In genomic region chr7:32658034-32658944, GRCh38 we compare ENCODE assay signal across 12 cellular contexts.
DNase-seq lines count a peak whose midpoint lies in the region; ATAC-seq, FAIRE-seq and TF ChIP-seq lines count a peak whose summit lies in the region.
"Had no signal": no experiment of that assay in that cellular context is flagged by ENCODE, and none has a peak within 500 bp of the region (broad histone marks: within the 10 kb centered on the region; RNA-seq: fewer than 3 reads in every experiment).

No MANE protein-coding gene starts in this region.

- ATAC-seq in GM19467 (IDR thresholded peaks at IDR 0.05; ENCODE audit: unreplicated experiment): peak; percentile 63
- peak; percentile 85 for ATAC-seq in HG03354 (IDR thresholded peaks at IDR 0.05; ENCODE audit: poor library complexity, severe bottlenecking, unreplicated experiment)
- peak; percentile 78 for ATAC-seq in K562

- peak; percentile 47; the same call in 1 of the 2 replicates for TF ChIP-seq POLR2A in K562 (conservative IDR thresholded peaks at IDR 0.05)

- H3K4me1 ChIP-seq in K562 (replicated peaks in 1 of 2; ENCODE audit: control insufficient read depth in 2 of 2, insufficient read depth in 2 of 2, low read length in 2 of 2): peaks cover 4 to 35% of the 10 kb centered on the region in 2 experiments
- H3K4me1 ChIP-seq: adrenal gland had no signal

- H3K36me3 ChIP-seq in K562 (ENCODE audit: control insufficient read depth, insufficient read depth, low read length): no peaks in the 10 kb centered on the region
- H3K36me3 ChIP-seq: adrenal gland had no signal

- 30% methylated on average over 9 of the region's 9 CpGs for WGBS in K562 (ENCODE audit: insufficient coverage, low coverage, missing lambda C conversion rate)

- intact Hi-C loops in K562 (cut with micrococcal nuclease): no loop called here

- no peaks in the 10 kb centered on the region for H3K9me1 ChIP-seq in K562 (ENCODE audit: control insufficient read depth, insufficient read depth, low read length)

- H3K27ac ChIP-seq in K562 (ENCODE audit: extremely low read depth, low read depth, low read length): peak overlapping the region; percentile 47
- H3K27ac ChIP-seq: adrenal gland had no signal

- no TSS peak for BruUV-seq in K562 (replicated peaks; lab: Mats Ljungman, UMichigan)

- peak overlapping the region in 1 of 2 experiments; percentile 30; a peak in 1 of 4 replicates for H3K9ac ChIP-seq in K562 (ENCODE audit: insufficient read depth in 1 of 2, low read depth in 2 of 2, low read length in 2 of 2)

- DNase-seq in K562 (ENCODE audit: extremely low read depth in 1 of 4, low spot score in 3 of 4): peak; percentile 12 to 83 (median 32)
- DNase-seq in renal cortical epithelial cell (ENCODE audit: low read depth): peak; percentile 92
- no peak for DNase-seq in activated effector memory CD4-positive, alpha-beta T cell treated with Interleukin-2 at 50 U/mL for 16 hours
- no peak for DNase-seq in NCI-H748 (lab: John Stamatoyannopoulos, UW; ENCODE audit: unreplicated experiment)
- no peak for DNase-seq in medulla oblongata (ENCODE audit: extremely low spot score)
- DNase-seq: activated B cell treated with CpG ODN at 0.5 μM for 24 hours; adrenal gland; heart right ventricle; NCI-H526; stimulated activated CD8-positive, alpha-beta memory T cell treated with anti-CD3 and anti-CD28 coated beads, Interleukin-4, amount 100 ng/mL, for 48 hours had no signal

- H2AFZ ChIP-seq in K562 (ENCODE audit: low read depth, low read length): peak overlapping the region; percentile 67

- in situ Hi-C loops in K562 (cut with MboI): no loop called here

- H4K20me1 ChIP-seq in K562 (replicated peaks; ENCODE audit: control insufficient read depth, insufficient read depth, low read length): no peaks in the 10 kb centered on the region

- no peaks in the 10 kb centered on the region; the same call in 2 of the 3 replicates for H3K79me2 ChIP-seq in K562 (ENCODE audit: control insufficient read depth, insufficient read depth, low read length)

- no peaks in the 10 kb centered on the region for H3K9me3 ChIP-seq in K562 (replicated peaks; ENCODE audit: control insufficient read depth, insufficient read depth, low read depth, low read length)
- H3K9me3 ChIP-seq: adrenal gland, heart right ventricle had no signal

- TF ChIP-seq CTCF in K562 (IDR thresholded peaks at IDR 0.05 in 2 of 3, conservative IDR thresholded peaks at IDR 0.05 in 1 of 3; ENCODE audit: insufficient read depth in 2 of 3, low read depth in 1 of 3, low read length in 3 of 3): no peak

- TF ChIP-seq RAD21 in K562 (CRISPR knock-in tag; conservative IDR thresholded peaks at IDR 0.05 in 1 of 2, IDR thresholded peaks at IDR 0.05 in 1 of 2): peak in 1 of 2 experiments; percentile 11; a peak in 2 of 4 replicates

- no peak overlapping the region for H3K4me3 ChIP-seq in K562
- H3K4me3 ChIP-seq: adrenal gland, heart right ventricle had no signal

- no peaks in the 10 kb centered on the region for H3K27me3 ChIP-seq in K562 (ENCODE audit: control insufficient read depth in 2 of 2, insufficient read depth in 2 of 2, low read length in 2 of 2)
- H3K27me3 ChIP-seq: adrenal gland, heart right ventricle had no signal

- CTCF ChIA-PET in K562 (lab: Yijun Ruan, JAX; ENCODE audit: low intra/inter-chr PET ratio): no interaction called here

- POLR2A ChIA-PET in K562 (lab: Yijun Ruan, JAX): interaction anchor here (0.9 to 1.6 kb wide), 2 partner anchors 8 to 11 kb away, joined by 3 to 5 read pairs; no protein-coding TSS in a partner anchor

- no peak overlapping the region; the same call in 1 of the 2 replicates for H3K4me2 ChIP-seq in K562 (ENCODE audit: insufficient read depth, low read length)

- no peak; the same call in 1 of the 2 replicates for TF ChIP-seq EP300 in K562 (IDR thresholded peaks at IDR 0.05; ENCODE audit: low read length)

- FAIRE-seq in K562 (lab: Jason Lieb, UNC): peak; percentile 81

TF ChIP-seq in K562, 482 proteins besides CTCF, POLR2A, EP300 and RAD21 (continues in another document):
- TF ChIP-seq NRF1 (conservative IDR thresholded peaks at IDR 0.05 in 1 of 2, IDR thresholded peaks at IDR 0.05 in 1 of 2) (peak in 1 of 2 experiments; percentile 7; a peak in 1 of 4 replicates), MAZ (CRISPR knock-in tag; conservative IDR thresholded peaks at IDR 0.05 in 1 of 2, IDR thresholded peaks at IDR 0.05 in 1 of 2) (peak in 1 of 2 experiments; percentile 40; a peak in 1 of 4 replicates), BACH1 (tag; IDR thresholded peaks at IDR 0.05) (peak; percentile 53; the same call in 1 of the 2 replicates), PYGO2 (tag; IDR thresholded peaks at IDR 0.05) (no peak), HIVEP1 (CRISPR knock-in tag; IDR thresholded peaks at IDR 0.05) (no peak), ATF1 (CRISPR knock-in tag; IDR thresholded peaks at IDR 0.05) (no peak), ATF1 (tag; IDR thresholded peaks at IDR 0.05) (peak; percentile 54), NFE2 (IDR thresholded peaks at IDR 0.05; ENCODE audit: low read depth) (no peak), AFF4 (CRISPR knock-in tag; IDR thresholded peaks at IDR 0.05) (no peak), KAT2B (IDR thresholded peaks at IDR 0.05; ENCODE audit: low read depth, low read length) (no peak), STAT6 (CRISPR knock-in tag; IDR thresholded peaks at IDR 0.05) (no peak), ZNF253 (CRISPR knock-in tag; conservative IDR thresholded peaks at IDR 0.05) (no peak), MBD2 (IDR thresholded peaks at IDR 0.05; ENCODE audit: borderline replicate concordance, low read depth) (no peak), ARID2 (IDR thresholded peaks at IDR 0.05) (no peak), SMARCC2 (IDR thresholded peaks at IDR 0.05; ENCODE audit: low read depth) (no peak), ZNF140 (CRISPR knock-in tag; IDR thresholded peaks at IDR 0.05) (no peak), STAT5A (IDR thresholded peaks at IDR 0.05; ENCODE audit: borderline replicate concordance, low read length) (no peak), NR2C1 (IDR thresholded peaks at IDR 0.05) (peak; percentile 77), NR2C1 (tag; IDR thresholded peaks at IDR 0.05) (peak; percentile 75), TAL1 (IDR thresholded peaks at IDR 0.05) (no peak), TRIM24 (IDR thresholded peaks at IDR 0.05) (peak in 1 of 2 experiments; percentile 57; a peak in 1 of 4 replicates)

Comparison
In these comparisons a context has a peak if more than half of its experiments do, and no peak if none do; other contexts are left out.
1. DNase-seq: peak in K562 (4 of 4) and renal cortical epithelial cell (single experiment); none in activated effector memory CD4-positive, alpha-beta T cell treated with Interleukin-2 at 50 U/mL for 16 hours (single experiment), NCI-H748 (single experiment) and medulla oblongata (single experiment).
2. Peak in every context shown above with its lines, with median percentiles within 50 percentile points of each other: ATAC-seq.